In the genomic region with DNA sequence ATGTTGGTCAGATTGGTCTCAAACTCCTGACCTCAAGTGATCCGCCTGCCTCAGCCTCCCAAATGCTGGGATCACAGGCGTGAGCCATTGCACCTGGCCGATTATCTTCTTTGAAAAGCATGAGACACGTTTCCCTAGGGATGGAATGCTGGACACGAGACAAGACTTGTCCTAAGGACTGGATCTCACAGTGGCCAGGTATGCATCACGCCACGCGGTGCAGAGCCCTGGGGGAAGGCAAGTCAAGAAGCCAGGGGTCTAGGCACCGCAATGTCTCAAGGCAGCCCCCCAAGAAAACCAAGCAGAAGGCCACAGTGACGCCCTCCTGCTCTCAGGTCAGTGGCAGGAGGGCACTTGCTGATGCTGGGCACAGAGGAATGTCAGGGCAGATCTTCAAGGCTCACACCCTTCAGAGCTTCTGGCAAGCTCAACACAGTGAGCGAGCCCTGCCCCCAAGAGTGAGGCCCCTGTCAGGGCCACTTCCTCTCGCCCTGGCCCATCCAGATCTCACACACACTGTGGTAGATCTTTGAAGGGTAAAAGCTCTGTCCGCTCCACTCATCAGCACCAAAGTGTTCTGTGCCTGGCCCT, we compare ENCODE assay signal across 14 cellular contexts.
DNase-seq lines count a peak whose midpoint lies in the region; ATAC-seq and TF ChIP-seq lines count a peak whose summit lies in the region.
"Had no signal": no experiment of that assay in that cellular context is flagged by ENCODE, and none has a peak within 500 bp of the region (broad histone marks: within the 10 kb centered on the region; RNA-seq: fewer than 3 reads in every experiment).

No MANE protein-coding gene starts in this region.

- WGBS in endodermal cell (ENCODE audit: insufficient coverage in 1 of 2, insufficient read length in 1 of 2), 2 experiments = 92 to 95% methylated on average over 11 to 13 of the region's 13 CpGs

- H3K4me3 ChIP-seq in BLaER1 treated with 17β-estradiol and CSF1 and Interleukin-3, amounts not matched to agents 10 nM and 100 nM = no peak overlapping the region
- no peak overlapping the region for H3K4me3 ChIP-seq in endodermal cell (ENCODE audit: low read length)
- H3K4me3 ChIP-seq: mucosa of descending colon, vagina had no signal

- H3K36me3 Mint-ChIP-seq in endodermal cell (ENCODE audit: low read depth) (peaks cover 10% of the 10 kb centered on the region), nephron (ENCODE audit: low read depth) (no peaks in the 10 kb centered on the region)

- H3K27me3 Mint-ChIP-seq in endodermal cell (ENCODE audit: insufficient read depth) = no peaks in the 10 kb centered on the region
- H3K27me3 Mint-ChIP-seq in nephron (ENCODE audit: low read depth) = no peaks in the 10 kb centered on the region
- H3K27me3 Mint-ChIP-seq: CD8-positive, alpha-beta memory T cell; IgD-negative memory B cell had no signal

- H3K4me1 Mint-ChIP-seq in endodermal cell (peaks cover 29% of the 10 kb centered on the region), nephron (peaks cover 48% of the 10 kb centered on the region)

- H3K4me2 ChIP-seq in BLaER1 treated with 17β-estradiol and CSF1 and Interleukin-3, amounts not matched to agents 10 nM and 100 nM = peak overlapping the region; percentile 80 to 95 (median 91)

- no peaks in the 10 kb centered on the region for H3K9me3 ChIP-seq in BLaER1 treated with 17β-estradiol and CSF1 and Interleukin-3, amounts not matched to agents 10 nM and 100 nM (replicated peaks in 1 of 11)
- H3K9me3 ChIP-seq in endodermal cell (ENCODE audit: control insufficient read depth, low read length) = no peaks in the 10 kb centered on the region
- H3K9me3 ChIP-seq: mucosa of descending colon, vagina had no signal

- peaks cover 100% of the 10 kb centered on the region in 11 experiments for H4K20me1 ChIP-seq in BLaER1 treated with 17β-estradiol and CSF1 and Interleukin-3, amounts not matched to agents 10 nM and 100 nM

- no peak overlapping the region for H3K4me3 Mint-ChIP-seq in endodermal cell
- H3K4me3 Mint-ChIP-seq in nephron = no peak overlapping the region
- H3K4me3 Mint-ChIP-seq: IgD-negative memory B cell had no signal

- peak overlapping the region in 2 of 11 experiments; percentile 2 to 25; a peak in 2 of 22 replicates for H3K27ac ChIP-seq in BLaER1 treated with 17β-estradiol and CSF1 and Interleukin-3, amounts not matched to agents 10 nM and 100 nM
- no peak overlapping the region for H3K27ac ChIP-seq in endodermal cell (ENCODE audit: low read depth, low read length)
- H3K27ac ChIP-seq: vagina had no signal

- no peak for TF ChIP-seq CTCF in endodermal cell (conservative IDR thresholded peaks at IDR 0.05)
- no peak for TF ChIP-seq CTCF in nephron (IDR thresholded peaks at IDR 0.05; ENCODE audit: unreplicated experiment in 3 of 3)

- no peaks in the 10 kb centered on the region for H3K27me3 ChIP-seq in BLaER1 treated with 17β-estradiol and CSF1 and Interleukin-3, amounts not matched to agents 10 nM and 100 nM
- no peaks in the 10 kb centered on the region for H3K27me3 ChIP-seq in endodermal cell (ENCODE audit: control insufficient read depth, insufficient read depth, low read length, poor library complexity, severe bottlenecking)
- H3K27me3 ChIP-seq: vagina had no signal

- ATAC-seq in GM18502 (IDR thresholded peaks at IDR 0.05; ENCODE audit: poor library complexity, unreplicated experiment) = no peak
- ATAC-seq: HCT116, mucosa of descending colon had no signal

- peaks cover 9 to 37% (median 34%) of the 10 kb centered on the region in 11 experiments; a peak in 20 of 22 replicates for H3K36me3 ChIP-seq in BLaER1 treated with 17β-estradiol and CSF1 and Interleukin-3, amounts not matched to agents 10 nM and 100 nM
- peaks cover 5% of the 10 kb centered on the region for H3K36me3 ChIP-seq in endodermal cell (ENCODE audit: control insufficient read depth, insufficient read depth, low read length)
- H3K36me3 ChIP-seq: vagina had no signal

- DNase-seq in MV-4-11 (lab: John Stamatoyannopoulos, UW) (peak; percentile 19), endodermal cell (no peak), GDM1 (lab: John Stamatoyannopoulos, UW) (no peak), NCI-H748 treated with DMSO at 0.1 percent for 48 hours (lab: John Stamatoyannopoulos, UW) (no peak), NOMO-1 treated with DMSO at 0.1 percent for 48 hours (lab: John Stamatoyannopoulos, UW; ENCODE audit: unreplicated experiment) (no peak)
- DNase-seq: mucosa of descending colon, NCI-H2081 had no signal

- H3K9me3 Mint-ChIP-seq in endodermal cell (no peaks in the 10 kb centered on the region), nephron (no peaks in the 10 kb centered on the region)
- H3K9me3 Mint-ChIP-seq: CD8-positive, alpha-beta memory T cell; IgD-negative memory B cell had no signal

- peak overlapping the region; percentile 44 for H3K27ac Mint-ChIP-seq in endodermal cell
- H3K27ac Mint-ChIP-seq in nephron = peak overlapping the region; percentile 70 to 80 (median 77)

- H3K9ac ChIP-seq in BLaER1 treated with 17β-estradiol and CSF1 and Interleukin-3, amounts not matched to agents 10 nM and 100 nM = peak overlapping the region in 2 of 11 experiments; percentile 1 to 26; a peak in 3 of 22 replicates
- no peak overlapping the region for H3K9ac ChIP-seq in endodermal cell (ENCODE audit: extremely low read depth, low read length, poor library complexity, severe bottlenecking)

- H3K4me1 ChIP-seq in BLaER1 treated with 17β-estradiol and CSF1 and Interleukin-3, amounts not matched to agents 10 nM and 100 nM = peaks cover 95 to 100% (median 100%) of the 10 kb centered on the region in 10 experiments
- peaks cover 12% of the 10 kb centered on the region for H3K4me1 ChIP-seq in endodermal cell (ENCODE audit: control insufficient read depth, insufficient read depth, low read length)
